ENCODE assay signal across 26 cellular contexts in genomic region chr13:21884299-21884878, GRCh38.
DNase-seq lines count a peak whose midpoint lies in the region; ATAC-seq and TF ChIP-seq lines count a peak whose summit lies in the region.
"Had no signal": no experiment of that assay in that cellular context is flagged by ENCODE, and none has a peak within 500 bp of the region (broad histone marks: within the 10 kb centered on the region; RNA-seq: fewer than 3 reads in every experiment).

No MANE protein-coding gene starts in this region.

- H3K4me3 Mint-ChIP-seq in CD14-positive monocyte: no peak overlapping the region
- H3K4me3 Mint-ChIP-seq: activated CD4-positive, alpha-beta memory T cell treated with anti-CD3 and anti-CD28 coated beads, Interleukin-2, amount 10 ng/mL, durations not matched to agents 7 days and 5 days; activated T-helper 17 cell treated with anti-CD3 and anti-CD28 coated beads, Interleukin-2, amount 50 U/mL, for 72 hours; immature natural killer cell; neural crest cell; stimulated activated memory B cell treated with anti-CD40 and anti-IgM and Interleukin-4, amounts not matched to agents 10 μg/mL and 1 μg/mL and 100 μg/mL, for 72 hours; T-helper 2 cell treated with Interferon-gamma antibody and Interleukin-4, amounts not matched to agents 5 μg/mL and 100 μg/mL, for 36 hours had no signal

- H3K36me3 ChIP-seq in IMR-90 (ENCODE audit: control insufficient read depth, insufficient read depth, low read length) (no peaks in the 10 kb centered on the region), esophagus muscularis mucosa (no peaks in the 10 kb centered on the region), breast epithelium (no peaks in the 10 kb centered on the region), spleen (no peaks in the 10 kb centered on the region)
- H3K36me3 ChIP-seq: transverse colon had no signal

- intact Hi-C loops in IMR-90 (cut with micrococcal nuclease): no loop called here
- intact Hi-C loops in esophagus muscularis mucosa (cut with DNase I): no loop called here
- intact Hi-C loops in CD14-positive monocyte (cut with micrococcal nuclease): no loop called here
- intact Hi-C loops in breast epithelium (cut with DNase I; ENCODE audit: low total_unique reads): no loop called here
- intact Hi-C loops in spleen (cut with DNase I; ENCODE audit: low total_unique reads): no loop called here

- no peak overlapping the region for H3K4me3 ChIP-seq in IMR-90 (ENCODE audit: insufficient read depth, low read depth, low read length)
- H3K4me3 ChIP-seq in esophagus muscularis mucosa: no peak overlapping the region
- no peak overlapping the region for H3K4me3 ChIP-seq in breast epithelium
- H3K4me3 ChIP-seq in spleen: no peak overlapping the region
- H3K4me3 ChIP-seq: GM23248, transverse colon had no signal

- POLR2A ChIA-PET in IMR-90 (lab: Charles Lee; ENCODE audit: unreplicated experiment): no interaction called here

- TF ChIP-seq EP300 in esophagus muscularis mucosa (IDR thresholded peaks at IDR 0.05): no peak

- ATAC-seq in IMR-90 (ENCODE audit: low read depth): peak; percentile 89
- ATAC-seq: activated T-helper 17 cell treated with anti-CD3 and anti-CD28 coated beads, Interleukin-2, amount 50 U/mL, for 72 hours; left lobe of liver; Panc1; stimulated activated memory B cell treated with anti-CD40 and anti-IgM and Interleukin-4, amounts not matched to agents 10 μg/mL and 1 μg/mL and 100 μg/mL, for 72 hours had no signal

- no CpG with 5 or more reads among the region's 5 CpGs for WGBS in IMR-90 (ENCODE audit: extremely low coverage in 2 of 2, insufficient read length in 1 of 2), 2 experiments
- WGBS in esophagus muscularis mucosa: 37% methylated on average over 5 of the region's 5 CpGs
- 76 to 86% (median 82%) methylated on average over 5 of the region's 5 CpGs for WGBS in spleen, 5 donors

- H3K18ac ChIP-seq in IMR-90 (ENCODE audit: low read depth, low read length): no peak overlapping the region

- no peaks in the 10 kb centered on the region for H3K9me1 ChIP-seq in IMR-90 (ENCODE audit: insufficient read depth, low read length)

- H3K14ac ChIP-seq in IMR-90 (replicated peaks; ENCODE audit: low read depth, low read length): no peak overlapping the region

- no peaks in the 10 kb centered on the region for H3K4me1 Mint-ChIP-seq in CD14-positive monocyte
- H3K4me1 Mint-ChIP-seq: immature natural killer cell; stimulated activated memory B cell treated with anti-CD40 and anti-IgM and Interleukin-4, amounts not matched to agents 10 μg/mL and 1 μg/mL and 100 μg/mL, for 72 hours had no signal

- H3K79me1 ChIP-seq in IMR-90 (ENCODE audit: low read depth in 1 of 2, low read length in 2 of 2): no peaks in the 10 kb centered on the region

- H3K9me3 ChIP-seq in IMR-90 (ENCODE audit: control insufficient read depth, insufficient read depth, low read length) (no peaks in the 10 kb centered on the region), esophagus muscularis mucosa (no peaks in the 10 kb centered on the region), breast epithelium (no peaks in the 10 kb centered on the region), spleen (no peaks in the 10 kb centered on the region)
- H3K9me3 ChIP-seq: transverse colon had no signal

- H2AK5ac ChIP-seq in IMR-90 (ENCODE audit: low read depth, low read length): no peak overlapping the region

- no peak overlapping the region for H2AFZ ChIP-seq in IMR-90 (replicated peaks; ENCODE audit: low read length, poor library complexity)
- H2AFZ ChIP-seq: GM23248, parathyroid adenoma had no signal

- peak; percentile 71 for DNase-seq in DMS153 (lab: John Stamatoyannopoulos, UW)
- no peak for DNase-seq in IMR-90
- peak; percentile 77 for DNase-seq in NCI-H526 treated with DMSO at 0.1 percent for 48 hours (lab: John Stamatoyannopoulos, UW)
- DNase-seq in esophagus muscularis mucosa (ENCODE audit: extremely low spot score): peak; percentile 78
- no peak for DNase-seq in CD14-positive monocyte (ENCODE audit: low spot score)
- no peak for DNase-seq in breast epithelium (ENCODE audit: low spot score in 2 of 2)
- DNase-seq in spleen: no peak
- no peak for DNase-seq in activated CD8-positive, alpha-beta memory T cell treated with anti-CD3 and anti-CD28 coated beads for 24 hours
- DNase-seq: activated CD4-positive, alpha-beta memory T cell treated with anti-CD3 and anti-CD28 coated beads, Interleukin-2, amount 10 ng/mL, durations not matched to agents 7 days and 5 days; activated naive CD4-positive, alpha-beta T cell treated with anti-CD3 and anti-CD28 coated beads, Interleukin-2, amount 50 U/mL, for 16 hours; DND-41; GM23248; immature natural killer cell; mesenchymal stem cell; NCI-H1930; NCI-H446 treated with DMSO at 0.1 percent for 48 hours; retina; SIG-M5; transverse colon had no signal

- H3K27me3 ChIP-seq in IMR-90 (ENCODE audit: control insufficient read depth, insufficient read depth, low read length) (peaks cover 2% of the 10 kb centered on the region; the same call in 1 of the 2 replicates), esophagus muscularis mucosa (no peaks in the 10 kb centered on the region), breast epithelium (no peaks in the 10 kb centered on the region), spleen (replicated peaks in 1 of 7) (no peaks in the 10 kb centered on the region)
- H3K27me3 ChIP-seq: transverse colon had no signal

- in situ Hi-C loops in IMR-90 (cut with MboI; ENCODE audit: low sequenced_read_pairs): no loop called here

- H2BK15ac ChIP-seq in IMR-90 (ENCODE audit: low read depth, low read length): no peak overlapping the region

- no peak for TF ChIP-seq POLR2A in IMR-90 (IDR thresholded peaks at IDR 0.05; ENCODE audit: low read depth, low read length)
- no peak for TF ChIP-seq POLR2A in esophagus muscularis mucosa (IDR thresholded peaks at IDR 0.05; ENCODE audit: low read depth)
- TF ChIP-seq POLR2A in breast epithelium (IDR thresholded peaks at IDR 0.05): no peak
- no peak for TF ChIP-seq POLR2A in spleen (IDR thresholded peaks at IDR 0.05)

- H2BK5ac ChIP-seq in IMR-90 (ENCODE audit: low read depth, low read length, poor library complexity, severe bottlenecking): no peak overlapping the region

- H3K4ac ChIP-seq in IMR-90 (ENCODE audit: low read depth, low read length): no peak overlapping the region

- peak overlapping the region; percentile 31 for H4K91ac ChIP-seq in IMR-90 (ENCODE audit: insufficient read depth, low read depth, low read length)

- H3K4me1 ChIP-seq in IMR-90 (ENCODE audit: control insufficient read depth, insufficient read depth, low read length): peaks cover 6% of the 10 kb centered on the region; the same call in 1 of the 2 replicates
- peaks cover 0 to 10% (median 2%) of the 10 kb centered on the region in 4 donors for H3K4me1 ChIP-seq in esophagus muscularis mucosa
- H3K4me1 ChIP-seq in breast epithelium: no peaks in the 10 kb centered on the region
- no peaks in the 10 kb centered on the region for H3K4me1 ChIP-seq in spleen
- H3K4me1 ChIP-seq: parathyroid adenoma, transverse colon had no signal

- no peaks in the 10 kb centered on the region for H3K36me3 Mint-ChIP-seq in CD14-positive monocyte
- H3K36me3 Mint-ChIP-seq: immature natural killer cell; stimulated activated memory B cell treated with anti-CD40 and anti-IgM and Interleukin-4, amounts not matched to agents 10 μg/mL and 1 μg/mL and 100 μg/mL, for 72 hours had no signal

- TF ChIP-seq RAD21 in IMR-90 (IDR thresholded peaks at IDR 0.05; ENCODE audit: low read length): no peak

- H3K9me3 Mint-ChIP-seq in CD14-positive monocyte: peaks cover 0 to 12% (median 2%) of the 10 kb centered on the region in 7 donors
- H3K9me3 Mint-ChIP-seq: activated CD4-positive, alpha-beta memory T cell treated with anti-CD3 and anti-CD28 coated beads, Interleukin-2, amount 10 ng/mL, durations not matched to agents 7 days and 5 days; activated T-helper 17 cell treated with anti-CD3 and anti-CD28 coated beads, Interleukin-2, amount 50 U/mL, for 72 hours; neural crest cell; stimulated activated memory B cell treated with anti-CD40 and anti-IgM and Interleukin-4, amounts not matched to agents 10 μg/mL and 1 μg/mL and 100 μg/mL, for 72 hours; T-helper 2 cell treated with Interferon-gamma antibody and Interleukin-4, amounts not matched to agents 5 μg/mL and 100 μg/mL, for 36 hours had no signal

- H4K20me1 ChIP-seq in IMR-90 (ENCODE audit: insufficient read depth, low read length): no peaks in the 10 kb centered on the region

- H3K4me2 ChIP-seq in IMR-90 (ENCODE audit: low read depth, low read length): peak overlapping the region; percentile 1; the same call in 1 of the 2 replicates

- H3K27ac ChIP-seq in IMR-90 (ENCODE audit: insufficient read depth, low read length) (peak overlapping the region; percentile 68; the same call in 1 of the 2 replicates), esophagus muscularis mucosa (replicated peaks in 1 of 4) (no peak overlapping the region), breast epithelium (no peak overlapping the region), spleen (no peak overlapping the region)
- H3K27ac ChIP-seq: GM23248, parathyroid adenoma, transverse colon had no signal

- H3K27ac Mint-ChIP-seq in CD14-positive monocyte: no peak overlapping the region
- H3K27ac Mint-ChIP-seq: activated T-helper 17 cell treated with anti-CD3 and anti-CD28 coated beads, Interleukin-2, amount 50 U/mL, for 72 hours; immature natural killer cell; stimulated activated memory B cell treated with anti-CD40 and anti-IgM and Interleukin-4, amounts not matched to agents 10 μg/mL and 1 μg/mL and 100 μg/mL, for 72 hours; T-helper 2 cell treated with Interferon-gamma antibody and Interleukin-4, amounts not matched to agents 5 μg/mL and 100 μg/mL, for 36 hours had no signal

- peak overlapping the region; percentile 80 for H2BK120ac ChIP-seq in IMR-90 (ENCODE audit: low read depth, low read length)

- BruUV-seq in IMR-90 (replicated peaks; lab: Mats Ljungman, UMichigan): no TSS peak

- no peak overlapping the region for H2AK9ac ChIP-seq in IMR-90 (replicated peaks; ENCODE audit: low read depth, low read length, poor library complexity)

- no peak overlapping the region for H3K56ac ChIP-seq in IMR-90 (ENCODE audit: extremely low read depth, insufficient read depth, low read length)

- dilution Hi-C loops in IMR-90 (cut with HindIII; ENCODE audit: low sequenced_read_pairs, unreplicated experiment): no loop called here

- peak overlapping the region; percentile 55; the same call in 1 of the 2 replicates for H2BK20ac ChIP-seq in IMR-90 (ENCODE audit: low read depth, low read length)

- H3K27me3 Mint-ChIP-seq in CD14-positive monocyte (ENCODE audit: low read depth in 3 of 3): peaks cover 0 to 4% (median 3%) of the 10 kb centered on the region in 3 donors

- no peak overlapping the region; a peak in 1 of 4 replicates for H4K8ac ChIP-seq in IMR-90 (ENCODE audit: low read depth in 2 of 2, low read length in 2 of 2)

- TF ChIP-seq CTCF in IMR-90 (conservative IDR thresholded peaks at IDR 0.05; ENCODE audit: low read depth, low read length): no peak
- no peak for TF ChIP-seq CTCF in esophagus muscularis mucosa (IDR thresholded peaks at IDR 0.05)
- TF ChIP-seq CTCF in CD14-positive monocyte (IDR thresholded peaks at IDR 0.05): no peak
- no peak for TF ChIP-seq CTCF in breast epithelium (IDR thresholded peaks at IDR 0.05)
- no peak for TF ChIP-seq CTCF in spleen (IDR thresholded peaks at IDR 0.05 in 8 of 11, conservative IDR thresholded peaks at IDR 0.05 in 3 of 11)

- no peak overlapping the region for H3K9ac ChIP-seq in IMR-90 (ENCODE audit: low read depth, low read length)
- H3K9ac ChIP-seq: GM23248, parathyroid adenoma had no signal

- H4K5ac ChIP-seq in IMR-90 (ENCODE audit: low read depth, low read length): no peak overlapping the region; the same call in 1 of the 2 replicates

- no peak overlapping the region for H3K23ac ChIP-seq in IMR-90 (ENCODE audit: low read depth, low read length)

- CTCF ChIA-PET in IMR-90 (lab: Yijun Ruan, JAX): interaction anchor here (0.5 to 1.4 kb wide), 2 partner anchors 21 to 192 kb away, joined by 3 read pairs; no protein-coding TSS in a partner anchor

Comparison
In these comparisons a context has a peak if more than half of its experiments do, and no peak if none do; other contexts are left out.
1. DNase-seq: peak in DMS153 (single experiment), NCI-H526 treated with DMSO at 0.1 percent for 48 hours (single experiment) and esophagus muscularis mucosa (single experiment); none in IMR-90 (single experiment), CD14-positive monocyte (single experiment), breast epithelium (0 of 2), spleen (single experiment) and activated CD8-positive, alpha-beta memory T cell treated with anti-CD3 and anti-CD28 coated beads for 24 hours (single experiment).